8 cellular contexts compared by ENCODE assay signal in the genomic region with DNA sequence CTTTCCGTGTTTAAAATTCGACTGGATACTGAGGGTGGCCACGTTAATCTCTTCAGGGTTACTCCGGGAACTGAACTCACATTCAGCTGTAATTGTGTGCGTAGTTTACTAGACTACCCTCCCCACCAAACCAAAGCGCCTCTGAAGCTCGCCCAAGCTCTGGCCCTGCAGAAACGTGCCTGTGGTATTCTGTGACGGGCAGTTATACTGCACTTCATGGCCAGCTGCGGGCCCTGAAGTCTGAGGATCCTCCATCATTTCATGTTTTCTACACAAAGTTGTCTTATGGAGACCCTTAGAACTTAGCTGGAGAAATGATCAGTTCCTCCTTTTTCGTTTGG. TPM values are rescaled to one million over a fixed set of nuclear protein-coding genes. Genes with fewer than 3 reads are reported as not detected.
A peak's percentile ranks its signal among the peaks of the same experiment; 100 is the strongest.
DNase-seq lines count a peak whose midpoint lies in the region; ATAC-seq, FAIRE-seq and TF ChIP-seq lines count a peak whose summit lies in the region.

No MANE protein-coding gene starts in this region.

- H3K27me3 ChIP-seq in heart left ventricle (no peaks in the 10 kb centered on the region), PC-9 (ENCODE audit: insufficient read depth, low read depth) (no peaks in the 10 kb centered on the region), endothelial cell of umbilical vein (ENCODE audit: control insufficient read depth in 2 of 2, insufficient read depth in 2 of 2, low read length in 2 of 2) (no peaks in the 10 kb centered on the region), osteoblast (ENCODE audit: insufficient read depth, low read length) (no peaks in the 10 kb centered on the region)

- CTCF ChIA-PET in PC-9 (lab: Charles Lee) (no interaction called here), endothelial cell of umbilical vein (lab: Charles Lee) (interaction anchor here (1.1 to 1.3 kb wide), 2 partner anchors 12 to 194 kb away, joined by 3 read pairs; a partner anchor contains a TSS)

- FAIRE-seq in endothelial cell of umbilical vein (lab: Jason Lieb, UNC) = no peak

- dilution Hi-C loops in endothelial cell of umbilical vein (cut with MboI; ENCODE audit: extremely low pct_ligation_motif_present, low sequenced_read_pairs) = no loop called here

- TF ChIP-seq CTCF in heart left ventricle (IDR thresholded peaks at IDR 0.05) = no peak
- TF ChIP-seq CTCF in PC-9 (conservative IDR thresholded peaks at IDR 0.05) = no peak
- no peak for TF ChIP-seq CTCF in endothelial cell of umbilical vein (IDR thresholded peaks at IDR 0.05; ENCODE audit: extremely low read depth in 1 of 2, insufficient read depth in 1 of 2, low read depth in 1 of 2, low read length in 2 of 2)
- no peak for TF ChIP-seq CTCF in osteoblast (IDR thresholded peaks at IDR 0.05; ENCODE audit: extremely low read depth, low read depth, low read length)

- WGBS in heart left ventricle, 4 donors = 4 to 7% (median 4%) methylated on average over 10 to 11 of the region's 11 CpGs

- H3K4me3 ChIP-seq in heart left ventricle = peak overlapping the region; percentile 62 to 97 (median 82)
- peak overlapping the region; percentile 90 for H3K4me3 ChIP-seq in PC-9
- H3K4me3 ChIP-seq in endothelial cell of umbilical vein (replicated peaks in 1 of 3; ENCODE audit: insufficient read depth in 1 of 3, low read depth in 1 of 3, low read length in 3 of 3) = peak overlapping the region; percentile 16 to 91 (median 61)
- H3K4me3 ChIP-seq in osteoblast (ENCODE audit: insufficient read depth, low read length) = peak overlapping the region; percentile 99

- DNase-seq in heart left ventricle (no peak), left cardiac atrium (no peak), PC-9 (no peak), endothelial cell of umbilical vein (ENCODE audit: low read depth, low spot score) (no peak), osteoblast (ENCODE audit: insufficient read length, low spot score, missing footprints) (peak; percentile 85), KG1 (lab: John Stamatoyannopoulos, UW) (no peak), hypothalamus (lab: John Stamatoyannopoulos, UW) (no peak), nucleus accumbens (lab: John Stamatoyannopoulos, UW) (no peak)

- TF ChIP-seq POLR2A in heart left ventricle (IDR thresholded peaks at IDR 0.05) (no peak), endothelial cell of umbilical vein (IDR thresholded peaks at IDR 0.05; ENCODE audit: low read depth, low read length) (no peak)

- peaks cover 0 to 26% (median 5%) of the 10 kb centered on the region in 9 donors for H3K36me3 ChIP-seq in heart left ventricle
- peaks cover 17% of the 10 kb centered on the region for H3K36me3 ChIP-seq in PC-9 (ENCODE audit: low read depth)
- no peaks in the 10 kb centered on the region for H3K36me3 ChIP-seq in endothelial cell of umbilical vein (ENCODE audit: control insufficient read depth in 2 of 2, extremely low read depth in 1 of 2, insufficient read depth in 2 of 2, low read length in 2 of 2)
- peaks cover 2% of the 10 kb centered on the region for H3K36me3 ChIP-seq in osteoblast (ENCODE audit: insufficient read depth, low read length)

- peaks cover 0 to 42% (median 20%) of the 10 kb centered on the region in 12 donors for H3K9me3 ChIP-seq in heart left ventricle
- H3K9me3 ChIP-seq in PC-9 (ENCODE audit: insufficient read depth, low read depth) = peaks cover 27% of the 10 kb centered on the region
- no peaks in the 10 kb centered on the region for H3K9me3 ChIP-seq in endothelial cell of umbilical vein (replicated peaks; ENCODE audit: control insufficient read depth, insufficient read depth, low read length)
- no peaks in the 10 kb centered on the region for H3K9me3 ChIP-seq in osteoblast (ENCODE audit: low read depth, low read length)

- H4K20me1 ChIP-seq in PC-9 (ENCODE audit: insufficient read depth) (no peaks in the 10 kb centered on the region), endothelial cell of umbilical vein (replicated peaks; ENCODE audit: control insufficient read depth, extremely low read depth, insufficient read depth, low read length) (no peaks in the 10 kb centered on the region), osteoblast (ENCODE audit: insufficient read depth, low read length) (peaks cover 4% of the 10 kb centered on the region)

- peak overlapping the region; percentile 99 for H2AFZ ChIP-seq in PC-9
- peak overlapping the region; percentile 100 for H2AFZ ChIP-seq in endothelial cell of umbilical vein (ENCODE audit: low read depth, low read length)
- H2AFZ ChIP-seq in osteoblast (ENCODE audit: low read length) = peak overlapping the region; percentile 93

- H3K27ac ChIP-seq in heart left ventricle = peak overlapping the region in 10 of 12 donors; percentile 74 to 91 (median 84)
- no peak overlapping the region for H3K27ac ChIP-seq in PC-9
- H3K27ac ChIP-seq in endothelial cell of umbilical vein (ENCODE audit: insufficient read depth, low read depth, low read length) = no peak overlapping the region
- peak overlapping the region; percentile 57 for H3K27ac ChIP-seq in osteoblast (ENCODE audit: low read depth, low read length)

- no peaks in the 10 kb centered on the region for H3F3A ChIP-seq in PC-9 (ENCODE audit: insufficient read depth, low read depth)

- H3K79me2 ChIP-seq in PC-9 (ENCODE audit: low read depth) (peaks cover 49% of the 10 kb centered on the region), endothelial cell of umbilical vein (ENCODE audit: control insufficient read depth, insufficient read depth, low read length) (peaks cover 40% of the 10 kb centered on the region), osteoblast (ENCODE audit: insufficient read depth, low read length) (peaks cover 57% of the 10 kb centered on the region)

- BruUV-seq in PC-9 (replicated peaks; lab: Mats Ljungman, UMichigan) (no TSS peak), endothelial cell of umbilical vein (replicated peaks; lab: Mats Ljungman, UMichigan) (no TSS peak)

- POLR2A ChIA-PET in PC-9 (lab: Charles Lee; ENCODE audit: unreplicated experiment) = no interaction called here
- POLR2A ChIA-PET in endothelial cell of umbilical vein (lab: Charles Lee) = interaction anchor here (1.9 kb wide), 1 partner anchor 194 kb away, joined by 6 read pairs; a partner anchor contains a TSS

- no peaks in the 10 kb centered on the region for H3K9me1 ChIP-seq in endothelial cell of umbilical vein (replicated peaks; ENCODE audit: control insufficient read depth, extremely low read depth, insufficient read depth, low read length)

- H3K9ac ChIP-seq in endothelial cell of umbilical vein (replicated peaks; ENCODE audit: extremely low read depth, insufficient read depth, low read length) = peak overlapping the region; percentile 79

- peak overlapping the region; percentile 88 for H3K4me2 ChIP-seq in PC-9
- peak overlapping the region; percentile 95 for H3K4me2 ChIP-seq in endothelial cell of umbilical vein (ENCODE audit: insufficient read depth, low read length)
- peak overlapping the region; percentile 97 for H3K4me2 ChIP-seq in osteoblast (ENCODE audit: insufficient read depth, low read length)

- H3K9me2 ChIP-seq in PC-9 (ENCODE audit: insufficient read depth) = no peaks in the 10 kb centered on the region

- ATAC-seq in heart left ventricle = peak in 1 of 4 donors; percentile 9
- no peak for ATAC-seq in left cardiac atrium

- H3K4me1 ChIP-seq in heart left ventricle (peaks cover 6 to 18% (median 12%) of the 10 kb centered on the region in 12 donors), PC-9 (replicated peaks; ENCODE audit: insufficient read depth) (peaks cover 12% of the 10 kb centered on the region), endothelial cell of umbilical vein (ENCODE audit: control insufficient read depth, extremely low read depth, insufficient read depth, low read length) (peaks cover 11% of the 10 kb centered on the region), osteoblast (ENCODE audit: insufficient read depth, low read length) (peaks cover 7% of the 10 kb centered on the region)

- intact Hi-C loops in heart left ventricle (cut with DNase I) (loop anchor here in 9 of 10 donors (1.0 to 10.0 kb wide), 9 partner anchors 45 to 194 kb away; a partner anchor contains a TSS), left cardiac atrium (cut with DNase I) (loop anchor here in 1 of 2 donors (2.0 kb wide), 1 partner anchor 30 kb away; a partner anchor contains a TSS), PC-9 (cut with micrococcal nuclease; ENCODE audit: unreplicated experiment) (loop anchor here (1.0 to 2.0 kb wide), 6 partner anchors 31 to 194 kb away; a partner anchor contains a TSS), endothelial cell of umbilical vein (cut with micrococcal nuclease) (loop anchor here (1.0 kb wide), 4 partner anchors 31 to 143 kb away; a partner anchor contains a TSS)

RNA-seq across cellular contexts. Expression of a gene that starts 0.7 kb away (rescaled TPM):
- 1 to 10 TPM in 8 of 9 donors, under 1 TPM in 1; 0.60 to 6.7 (median 3.7) TPM for total RNA-seq in heart left ventricle
- 1 to 10 TPM; 1.8 to 4.2 TPM for polyA plus RNA-seq in heart left ventricle
- total RNA-seq in left cardiac atrium = 1 to 10 TPM; 5.0 to 6.1 TPM
- 13.2 and 20.6 TPM in 2 replicates for total RNA-seq in PC-9 (2021)
- 9.7 and 11.1 TPM in 2 replicates for total RNA-seq in endothelial cell of umbilical vein
- polyA plus RNA-seq in endothelial cell of umbilical vein = 5.9 and 7.1 TPM in 2 replicates
- 3.7 and 4.9 TPM in 2 replicates for polyA plus RNA-seq in endothelial cell of umbilical vein (2011; cell fraction: cytosol; rRNA removed)
- 14.8 and 15.2 TPM in 2 replicates for polyA plus RNA-seq in endothelial cell of umbilical vein (2011; cell fraction: nucleus; rRNA removed)
- polyA plus RNA-seq in endothelial cell of umbilical vein (2012) = 5.2 and 5.3 TPM in 2 replicates
- polyA minus RNA-seq in endothelial cell of umbilical vein = 8.5 and 10.8 TPM in 2 replicates
- 6.5 TPM for polyA minus RNA-seq in endothelial cell of umbilical vein (2011; cell fraction: cytosol; rRNA and poly(A)+ RNA removed)
- polyA minus RNA-seq in endothelial cell of umbilical vein (2011; cell fraction: nucleus; rRNA and poly(A)+ RNA removed) = 16.1 and 19.1 TPM in 2 replicates
- 20.3 and 22.1 TPM in 2 replicates for total RNA-seq in osteoblast

RNA-seq across cellular contexts. Expression of a gene that starts 30.7 kb away (rescaled TPM):
- total RNA-seq in heart left ventricle (10 to 100 TPM in 6 of 9 donors, 1 to 10 TPM in 3; 3.4 to 14.2 (median 10.3) TPM), left cardiac atrium (10 to 100 TPM; 12.4 to 14.0 TPM), PC-9 (2021) (10.9 and 13.5 TPM in 2 replicates), endothelial cell of umbilical vein (11.0 and 11.3 TPM in 2 replicates), osteoblast (10.9 and 13.6 TPM in 2 replicates)
- polyA plus RNA-seq in heart left ventricle (1 to 10 TPM; 5.0 to 5.6 TPM), endothelial cell of umbilical vein (2.4 TPM in 2 replicates)
- 2.4 TPM in 2 replicates for polyA plus RNA-seq in endothelial cell of umbilical vein (2011; cell fraction: cytosol; rRNA removed)
- 18.5 and 18.6 TPM in 2 replicates for polyA plus RNA-seq in endothelial cell of umbilical vein (2011; cell fraction: nucleus; rRNA removed)
- polyA plus RNA-seq in endothelial cell of umbilical vein (2012) = 4.9 and 5.3 TPM in 2 replicates
- polyA minus RNA-seq in endothelial cell of umbilical vein = 6.2 and 6.4 TPM in 2 replicates
- polyA minus RNA-seq in endothelial cell of umbilical vein (2011; cell fraction: cytosol; rRNA and poly(A)+ RNA removed) = 3.2 TPM
- 8.8 and 15.5 TPM in 2 replicates for polyA minus RNA-seq in endothelial cell of umbilical vein (2011; cell fraction: nucleus; rRNA and poly(A)+ RNA removed)

RNA-seq across cellular contexts. Expression of a gene that starts 50.5 kb away (rescaled TPM):
- total RNA-seq in heart left ventricle = 10 to 100 TPM; 11.0 to 24.0 (median 15.9) TPM
- 1 to 10 TPM; 6.7 to 6.9 TPM for polyA plus RNA-seq in heart left ventricle
- total RNA-seq in left cardiac atrium = 10 to 100 TPM; 15.5 to 18.3 TPM
- total RNA-seq in PC-9 (2021) = 16.2 and 18.0 TPM in 2 replicates
- total RNA-seq in endothelial cell of umbilical vein = 26.0 TPM in 2 replicates
- 8.8 and 9.0 TPM in 2 replicates for polyA plus RNA-seq in endothelial cell of umbilical vein
- polyA plus RNA-seq in endothelial cell of umbilical vein (2011; cell fraction: cytosol; rRNA removed) = 10.1 and 14.5 TPM in 2 replicates
- polyA plus RNA-seq in endothelial cell of umbilical vein (2011; cell fraction: nucleus; rRNA removed) = 64.7 and 73.1 TPM in 2 replicates
- 21.7 and 24.3 TPM in 2 replicates for polyA plus RNA-seq in endothelial cell of umbilical vein (2012)
- 25.7 and 32.6 TPM in 2 replicates for polyA minus RNA-seq in endothelial cell of umbilical vein
- polyA minus RNA-seq in endothelial cell of umbilical vein (2011; cell fraction: cytosol; rRNA and poly(A)+ RNA removed) = 8.5 TPM
- 44.4 and 57.2 TPM in 2 replicates for polyA minus RNA-seq in endothelial cell of umbilical vein (2011; cell fraction: nucleus; rRNA and poly(A)+ RNA removed)
- 28.9 and 30.0 TPM in 2 replicates for total RNA-seq in osteoblast

Comparison
In these comparisons a context has a peak if more than half of its experiments do, and no peak if none do; other contexts are left out.
1. H3K27ac ChIP-seq: peak in heart left ventricle (10 of 12) and osteoblast (single experiment); none in PC-9 (single experiment) and endothelial cell of umbilical vein (single experiment).
2. Peak in every context shown above with its lines, with median percentiles within 50 percentile points of each other: H3K4me3 ChIP-seq, H2AFZ ChIP-seq and H3K4me2 ChIP-seq.